ENCODE assay signal across 2 cellular contexts in the genomic region with DNA sequence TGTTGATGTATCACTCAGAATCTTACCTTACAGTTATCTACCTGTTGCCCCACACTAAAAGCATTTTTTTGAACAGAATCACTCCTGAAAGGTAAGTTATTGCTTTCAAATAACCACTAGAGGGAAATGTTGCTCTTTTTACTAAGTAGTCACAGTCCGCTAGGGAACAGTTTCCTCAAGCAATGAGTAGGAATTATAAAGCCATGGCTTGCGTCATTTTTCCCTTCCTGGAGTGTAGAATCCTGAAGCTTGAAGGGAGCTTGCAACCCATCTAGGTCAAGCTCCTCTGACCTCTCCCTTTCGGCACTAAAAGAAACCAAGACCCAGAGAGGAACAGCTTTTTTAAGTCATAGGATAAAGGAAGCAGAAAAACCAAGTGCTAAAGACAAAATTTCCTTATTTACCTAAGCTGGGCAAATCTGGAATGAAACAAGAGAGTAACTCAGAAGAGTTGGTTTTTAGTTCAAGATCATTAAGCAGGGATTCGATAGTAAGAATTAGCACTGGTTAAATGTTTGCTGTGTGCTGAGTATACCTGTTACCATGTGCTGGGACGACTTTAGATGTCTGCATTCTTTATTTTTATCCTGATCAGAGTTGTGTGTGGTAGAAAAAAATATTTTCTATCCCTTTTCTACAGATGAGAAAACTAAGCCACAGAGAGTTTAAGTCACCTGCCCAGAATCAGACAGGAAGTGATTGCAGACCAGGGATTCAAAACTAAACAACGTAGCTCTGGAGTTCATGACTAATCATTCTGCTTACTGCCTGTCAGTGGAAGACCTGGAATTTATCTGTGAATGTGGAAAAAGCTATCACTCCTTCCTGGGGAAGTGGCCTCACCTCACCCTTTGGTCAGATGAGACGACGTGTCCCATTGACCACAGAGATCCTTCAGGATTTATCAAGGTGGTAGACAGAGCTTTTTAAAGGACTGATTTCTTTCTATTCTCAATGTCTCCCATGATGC.
TF ChIP-seq lines count a peak whose summit lies in the region.

No MANE protein-coding gene starts in this region.

TF ChIP-seq in HCT116, 20 proteins besides CTCF, POLR2A, EP300 and RAD21 (continued from another document):
- TF ChIP-seq, protein P1, sequence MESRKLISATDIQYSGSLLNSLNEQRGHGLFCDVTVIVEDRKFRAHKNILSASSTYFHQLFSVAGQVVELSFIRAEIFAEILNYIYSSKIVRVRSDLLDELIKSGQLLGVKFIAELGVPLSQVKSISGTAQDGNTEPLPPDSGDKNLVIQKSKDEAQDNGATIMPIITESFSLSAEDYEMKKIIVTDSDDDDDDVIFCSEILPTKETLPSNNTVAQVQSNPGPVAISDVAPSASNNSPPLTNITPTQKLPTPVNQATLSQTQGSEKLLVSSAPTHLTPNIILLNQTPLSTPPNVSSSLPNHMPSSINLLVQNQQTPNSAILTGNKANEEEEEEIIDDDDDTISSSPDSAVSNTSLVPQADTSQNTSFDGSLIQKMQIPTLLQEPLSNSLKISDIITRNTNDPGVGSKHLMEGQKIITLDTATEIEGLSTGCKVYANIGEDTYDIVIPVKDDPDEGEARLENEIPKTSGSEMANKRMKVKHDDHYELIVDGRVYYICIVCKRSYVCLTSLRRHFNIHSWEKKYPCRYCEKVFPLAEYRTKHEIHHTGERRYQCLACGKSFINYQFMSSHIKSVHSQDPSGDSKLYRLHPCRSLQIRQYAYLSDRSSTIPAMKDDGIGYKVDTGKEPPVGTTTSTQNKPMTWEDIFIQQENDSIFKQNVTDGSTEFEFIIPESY (IDR thresholded peaks at IDR 0.05; ENCODE audit: extremely low read depth, insufficient replicate concordance, low read length) = no peak
- TF ChIP-seq EZH2phosphoT487 (IDR thresholded peaks at IDR 0.05; ENCODE audit: borderline replicate concordance) (no peak), YY1 (IDR thresholded peaks at IDR 0.05; ENCODE audit: extremely low read depth, insufficient replicate concordance, low read depth, low read length) (no peak), CEBPB (IDR thresholded peaks at IDR 0.05; ENCODE audit: low read depth) (peak; percentile 71), SIN3A (IDR thresholded peaks at IDR 0.05; ENCODE audit: low read depth) (no peak), SP1 (IDR thresholded peaks at IDR 0.05; ENCODE audit: low read depth) (no peak), EGR1 (IDR thresholded peaks at IDR 0.05; ENCODE audit: low read depth) (no peak), ZNF274 (IDR thresholded peaks at IDR 0.05; ENCODE audit: low read depth, low read length) (no peak), CBX3 (IDR thresholded peaks at IDR 0.05; ENCODE audit: low read depth) (no peak), SRF (IDR thresholded peaks at IDR 0.05; ENCODE audit: low read depth) (no peak), TCF7L2 (IDR thresholded peaks at IDR 0.05; ENCODE audit: borderline replicate concordance, extremely low read depth, insufficient read depth, insufficient read length) (no peak), ZFX (IDR thresholded peaks at IDR 0.05) (no peak), REST (IDR thresholded peaks at IDR 0.05; ENCODE audit: low read depth) (no peak), MAX (IDR thresholded peaks at IDR 0.05) (no peak)
- TF ChIP-seq, protein P2, sequence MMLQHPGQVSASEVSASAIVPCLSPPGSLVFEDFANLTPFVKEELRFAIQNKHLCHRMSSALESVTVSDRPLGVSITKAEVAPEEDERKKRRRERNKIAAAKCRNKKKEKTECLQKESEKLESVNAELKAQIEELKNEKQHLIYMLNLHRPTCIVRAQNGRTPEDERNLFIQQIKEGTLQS (IDR thresholded peaks at IDR 0.05) = no peak

TF ChIP-seq in GM12878, 131 proteins besides CTCF, POLR2A, EP300 and RAD21:
- TF ChIP-seq, protein P3, sequence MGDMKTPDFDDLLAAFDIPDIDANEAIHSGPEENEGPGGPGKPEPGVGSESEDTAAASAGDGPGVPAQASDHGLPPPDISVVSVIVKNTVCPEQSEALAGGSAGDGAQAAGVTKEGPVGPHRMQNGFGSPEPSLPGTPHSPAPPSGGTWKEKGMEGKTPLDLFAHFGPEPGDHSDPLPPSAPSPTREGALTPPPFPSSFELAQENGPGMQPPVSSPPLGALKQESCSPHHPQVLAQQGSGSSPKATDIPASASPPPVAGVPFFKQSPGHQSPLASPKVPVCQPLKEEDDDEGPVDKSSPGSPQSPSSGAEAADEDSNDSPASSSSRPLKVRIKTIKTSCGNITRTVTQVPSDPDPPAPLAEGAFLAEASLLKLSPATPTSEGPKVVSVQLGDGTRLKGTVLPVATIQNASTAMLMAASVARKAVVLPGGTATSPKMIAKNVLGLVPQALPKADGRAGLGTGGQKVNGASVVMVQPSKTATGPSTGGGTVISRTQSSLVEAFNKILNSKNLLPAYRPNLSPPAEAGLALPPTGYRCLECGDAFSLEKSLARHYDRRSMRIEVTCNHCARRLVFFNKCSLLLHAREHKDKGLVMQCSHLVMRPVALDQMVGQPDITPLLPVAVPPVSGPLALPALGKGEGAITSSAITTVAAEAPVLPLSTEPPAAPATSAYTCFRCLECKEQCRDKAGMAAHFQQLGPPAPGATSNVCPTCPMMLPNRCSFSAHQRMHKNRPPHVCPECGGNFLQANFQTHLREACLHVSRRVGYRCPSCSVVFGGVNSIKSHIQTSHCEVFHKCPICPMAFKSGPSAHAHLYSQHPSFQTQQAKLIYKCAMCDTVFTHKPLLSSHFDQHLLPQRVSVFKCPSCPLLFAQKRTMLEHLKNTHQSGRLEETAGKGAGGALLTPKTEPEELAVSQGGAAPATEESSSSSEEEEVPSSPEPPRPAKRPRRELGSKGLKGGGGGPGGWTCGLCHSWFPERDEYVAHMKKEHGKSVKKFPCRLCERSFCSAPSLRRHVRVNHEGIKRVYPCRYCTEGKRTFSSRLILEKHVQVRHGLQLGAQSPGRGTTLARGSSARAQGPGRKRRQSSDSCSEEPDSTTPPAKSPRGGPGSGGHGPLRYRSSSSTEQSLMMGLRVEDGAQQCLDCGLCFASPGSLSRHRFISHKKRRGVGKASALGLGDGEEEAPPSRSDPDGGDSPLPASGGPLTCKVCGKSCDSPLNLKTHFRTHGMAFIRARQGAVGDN (IDR thresholded peaks at IDR 0.05) = no peak
- TF ChIP-seq SUPT20H (IDR thresholded peaks at IDR 0.05; ENCODE audit: borderline replicate concordance, control insufficient read depth, low read depth, low read length) = no peak
- no peak for TF ChIP-seq ZNF217 (IDR thresholded peaks at IDR 0.05)
- no peak for TF ChIP-seq SKIL (IDR thresholded peaks at IDR 0.05; ENCODE audit: low read depth, poor library complexity, severe bottlenecking)
- peak; percentile 65; the same call in 1 of the 2 replicates for TF ChIP-seq SMC3 (IDR thresholded peaks at IDR 0.05; ENCODE audit: borderline replicate concordance, low read length)
- TF ChIP-seq ZNF274 (IDR thresholded peaks at IDR 0.05; ENCODE audit: insufficient read depth, insufficient read length) = no peak
- no peak for TF ChIP-seq NFIC (IDR thresholded peaks at IDR 0.05; ENCODE audit: low read depth, low read length)
